ENCODE assay signal across 18 cellular contexts in genomic region chr6:44020664-44021425, GRCh38.
"Had no signal": no experiment of that assay in that cellular context is flagged by ENCODE, and none has a peak within 500 bp of the region (broad histone marks: within the 10 kb centered on the region; RNA-seq: fewer than 3 reads in every experiment).

No MANE protein-coding gene starts in this region.

- H3K4me3 Mint-ChIP-seq: activated T-cell treated with anti-CD3 and anti-CD28 coated beads, Interleukin-2, amount 50 U/mL, for 72 hours had no signal

- ATAC-seq: activated T-cell treated with anti-CD3 and anti-CD28 coated beads, Interleukin-2, amount 50 U/mL, for 72 hours; SK-N-SH treated with all-trans-retinoic acid at 6 μM for 48 hours had no signal

- H3K27me3 ChIP-seq: esophagus muscularis mucosa, heart right ventricle, thyroid gland had no signal

- H3K4me3 ChIP-seq: esophagus muscularis mucosa, heart right ventricle, left lung, spleen, thyroid gland had no signal

- H3K9ac ChIP-seq: parathyroid adenoma had no signal

- DNase-seq: activated CD4-positive, alpha-beta T cell treated with anti-CD3 and anti-CD28 coated beads, Interleukin-2, amount 50 U/mL, for 1 hour; activated CD4-positive, CD25-positive, alpha-beta regulatory T cell treated with anti-CD3 and anti-CD28 coated beads, Interleukin-2, amount 50 U/mL, for 72 hours; activated CD8-positive, alpha-beta memory T cell treated with anti-CD3 and anti-CD28 coated beads for 24 hours; activated gamma-delta T cell treated with Interleukin-2 at 50 U/mL for 16 hours; activated T-cell treated with anti-CD3 and anti-CD28 coated beads, Interleukin-2, amount 50 U/mL, for 72 hours; cerebellar nuclear complex; effector CD4-positive, alpha-beta T cell; heart right ventricle; left lung; mammary epithelial cell; stimulated activated naive CD4-positive, alpha-beta T cell; T-helper 1 cell; T-helper 9 cell; thyroid gland had no signal

- H3K27ac Mint-ChIP-seq: activated T-cell treated with anti-CD3 and anti-CD28 coated beads, Interleukin-2, amount 50 U/mL, for 72 hours had no signal

- H3K79me2 ChIP-seq: parathyroid adenoma had no signal

- H3K36me3 ChIP-seq: esophagus muscularis mucosa, heart right ventricle, left lung, spleen, thyroid gland had no signal

- H3K9me3 Mint-ChIP-seq: activated T-cell treated with anti-CD3 and anti-CD28 coated beads, Interleukin-2, amount 50 U/mL, for 72 hours had no signal

- H3K9me3 ChIP-seq: esophagus muscularis mucosa, heart right ventricle, left lung, spleen, thyroid gland had no signal

- H3K4me1 ChIP-seq: left lung, parathyroid adenoma, spleen had no signal

- H3K27ac ChIP-seq: heart right ventricle, left lung, parathyroid adenoma, spleen, thyroid gland had no signal

- H2AFZ ChIP-seq: parathyroid adenoma had no signal
